9 cellular contexts compared by ENCODE assay signal in genomic region chr14:106039400-106039799, GRCh38.
A peak's percentile ranks its signal among the peaks of the same experiment; 100 is the strongest.
DNase-seq lines count a peak whose midpoint lies in the region; ATAC-seq and TF ChIP-seq lines count a peak whose summit lies in the region.
"Had no signal": no experiment of that assay in that cellular context is flagged by ENCODE, and none has a peak within 500 bp of the region (broad histone marks: within the 10 kb centered on the region; RNA-seq: fewer than 3 reads in every experiment).

No MANE protein-coding gene starts in this region.

- H3K27me3 Mint-ChIP-seq in Caco-2 (ENCODE audit: insufficient read depth, unreplicated experiment), result peaks cover 3% of the 10 kb centered on the region

- CTCF ChIA-PET in Caco-2 (lab: Charles Lee), result interaction anchor here (0.5 kb wide), 1 partner anchor 356 kb away, joined by 3 read pairs; no protein-coding TSS in a partner anchor

- POLR2A ChIA-PET in Caco-2 (lab: Charles Lee), result no interaction called here

- no peaks in the 10 kb centered on the region for H3K4me1 ChIP-seq in Caco-2

- H3K4me3 Mint-ChIP-seq in Caco-2 (ENCODE audit: unreplicated experiment), result no peak overlapping the region

- no peaks in the 10 kb centered on the region for H3K27me3 ChIP-seq in Caco-2 (replicated peaks; ENCODE audit: control insufficient read depth, insufficient read depth, low read length)

- no peak overlapping the region for H3K4me3 ChIP-seq in Caco-2 (ENCODE audit: low read depth, low read length)

- no peaks in the 10 kb centered on the region for H3K36me3 Mint-ChIP-seq in Caco-2 (ENCODE audit: insufficient read depth, unreplicated experiment)

- ATAC-seq in GM21367 (IDR thresholded peaks at IDR 0.05; ENCODE audit: unreplicated experiment) (no peak), HG02571 (IDR thresholded peaks at IDR 0.05; ENCODE audit: unreplicated experiment) (no peak), GM18520 (IDR thresholded peaks at IDR 0.05; ENCODE audit: unreplicated experiment) (no peak)
- ATAC-seq: Panc1 had no signal

- peak; percentile 52 to 63 for DNase-seq in Caco-2
- DNase-seq in NCI-H1930 (lab: John Stamatoyannopoulos, UW), result peak; percentile 7 to 23
- peak; percentile 70 for DNase-seq in activated T-cell treated with anti-CD3 and anti-CD28 coated beads, Interleukin-2, amount 50 U/mL, for 1 hour
- peak; percentile 7 for DNase-seq in renal cortical epithelial cell (ENCODE audit: low read depth)
- DNase-seq in NCI-H524 treated with DMSO at 0.1 percent for 48 hours (lab: John Stamatoyannopoulos, UW), result no peak

- H3K36me3 ChIP-seq in Caco-2 (ENCODE audit: control insufficient read depth, insufficient read depth, low read length), result no peaks in the 10 kb centered on the region

- peaks cover 5% of the 10 kb centered on the region for H3K9me3 Mint-ChIP-seq in Caco-2 (ENCODE audit: unreplicated experiment)

- peak; percentile 43 to 57 for TF ChIP-seq CTCF in Caco-2 (IDR thresholded peaks at IDR 0.05; ENCODE audit: insufficient read depth in 1 of 2, low read depth in 1 of 2, low read length in 1 of 2, severe bottlenecking in 1 of 2, unreplicated experiment in 1 of 2)

- H3K27ac Mint-ChIP-seq in Caco-2 (ENCODE audit: unreplicated experiment), result no peak overlapping the region

- no TSS peak for BruUV-seq in Caco-2 (replicated peaks; lab: Mats Ljungman, UMichigan)

- no peaks in the 10 kb centered on the region for H3K4me1 Mint-ChIP-seq in Caco-2 (ENCODE audit: low read depth, unreplicated experiment)

- no peaks in the 10 kb centered on the region; the same call in 1 of the 2 replicates for H3K9me3 ChIP-seq in Caco-2

- intact Hi-C loops in Caco-2 (cut with micrococcal nuclease; ENCODE audit: unreplicated experiment), result no loop called here
